ENCODE assay signal across 8 cellular contexts in the genomic region with DNA sequence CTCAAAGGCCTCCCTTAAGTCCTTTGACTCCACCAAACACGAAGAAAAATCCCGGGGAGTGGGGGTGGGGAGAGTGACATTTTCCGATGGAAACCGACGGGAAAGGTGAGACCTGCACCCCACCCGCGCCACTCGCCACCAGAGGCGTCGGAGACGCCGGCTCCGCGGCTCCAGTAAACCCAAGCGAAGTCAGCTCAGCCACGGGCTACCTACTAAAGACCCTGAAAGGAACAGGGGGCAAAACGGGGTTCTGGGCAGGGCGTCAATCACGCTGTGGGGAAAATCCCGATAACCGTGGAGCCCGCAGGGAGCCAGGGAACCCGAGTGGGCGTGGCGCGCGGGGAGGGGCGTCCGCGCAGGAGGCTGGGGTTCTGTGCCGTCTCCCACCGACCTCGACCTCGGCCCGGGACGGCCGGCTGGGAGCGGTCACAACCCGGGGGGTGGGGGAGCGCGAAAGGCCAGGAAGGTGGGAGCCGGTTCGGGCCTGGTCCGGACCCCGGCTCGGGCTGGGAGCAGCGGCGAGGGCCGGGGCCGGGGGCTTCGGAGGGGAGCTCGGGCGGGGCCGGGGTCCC. TPM values are rescaled to one million over a fixed set of nuclear protein-coding genes. Genes with fewer than 3 reads are reported as not detected.
A peak's percentile ranks its signal among the peaks of the same experiment; 100 is the strongest.
DNase-seq lines count a peak whose midpoint lies in the region; ATAC-seq and TF ChIP-seq lines count a peak whose summit lies in the region.

No MANE protein-coding gene starts in this region.

- H3K27ac ChIP-seq in ACC112 (ENCODE audit: low read depth, low read length) (peak overlapping the region; percentile 97), colonic mucosa (peak overlapping the region; percentile 91), mesenchymal stem cell (ENCODE audit: low read length, poor library complexity, severe bottlenecking) (peak overlapping the region; percentile 36)

- peak overlapping the region; percentile 63 for H3K4me2 ChIP-seq in mesenchymal stem cell (ENCODE audit: low read length, poor library complexity, severe bottlenecking)

- peak overlapping the region; percentile 95 for H4K8ac ChIP-seq in mesenchymal stem cell (ENCODE audit: low read length)

- WGBS in mesenchymal stem cell, result 1% methylated on average over 51 of the region's 54 CpGs

- H3K27me3 ChIP-seq in ACC112 (ENCODE audit: insufficient read depth, low read length) (no peaks in the 10 kb centered on the region), colonic mucosa (no peaks in the 10 kb centered on the region), mesenchymal stem cell (ENCODE audit: control insufficient read depth in 1 of 2, insufficient read depth in 1 of 2, low read length in 2 of 2) (no peaks in the 10 kb centered on the region)

- peaks cover 48% of the 10 kb centered on the region for H3K79me2 ChIP-seq in ACC112 (ENCODE audit: control insufficient read depth, insufficient read depth, low read length, unreplicated experiment)

- peak overlapping the region; percentile 61 for H2AFZ ChIP-seq in ACC112 (ENCODE audit: low read length, unreplicated experiment)
- peak overlapping the region; percentile 60 for H2AFZ ChIP-seq in mesenchymal stem cell (ENCODE audit: low read depth, low read length)

- intact Hi-C loops in colonic mucosa (cut with DNase I), result no loop called here

- H3K4me3 ChIP-seq in ACC112 (ENCODE audit: low read depth, low read length) (peak overlapping the region; percentile 88), colonic mucosa (peak overlapping the region; percentile 92), mesenchymal stem cell (ENCODE audit: insufficient read depth in 1 of 2, low read depth in 1 of 2, low read length in 2 of 2) (peak overlapping the region; percentile 87 to 96)

- peak overlapping the region; percentile 75 to 95 for H3K4ac ChIP-seq in mesenchymal stem cell (ENCODE audit: low read depth in 1 of 2, low read length in 2 of 2)

- H3K9me3 ChIP-seq in colonic mucosa (no peaks in the 10 kb centered on the region), mesenchymal stem cell (ENCODE audit: control insufficient read depth, low read length) (no peaks in the 10 kb centered on the region)

- H3K18ac ChIP-seq in mesenchymal stem cell (ENCODE audit: low read depth in 1 of 2, low read length in 2 of 2), result peak overlapping the region; percentile 34 to 97

- ATAC-seq in GM19035 (IDR thresholded peaks at IDR 0.05; ENCODE audit: unreplicated experiment), result peak; percentile 29
- ATAC-seq in HG03354 (IDR thresholded peaks at IDR 0.05; ENCODE audit: poor library complexity, severe bottlenecking, unreplicated experiment), result peak; percentile 32

- H2AK5ac ChIP-seq in mesenchymal stem cell (ENCODE audit: low read length, severe bottlenecking), result no peak overlapping the region

- H3K36me3 ChIP-seq in ACC112 (ENCODE audit: insufficient read depth, low read length), result peaks cover 13% of the 10 kb centered on the region
- peaks cover 3% of the 10 kb centered on the region for H3K36me3 ChIP-seq in colonic mucosa
- H3K36me3 ChIP-seq in mesenchymal stem cell (ENCODE audit: control insufficient read depth in 1 of 2, insufficient read depth in 2 of 2, low read depth in 1 of 2, low read length in 2 of 2), result peaks cover 14 to 20% of the 10 kb centered on the region in 2 experiments

- no peak overlapping the region for H2BK5ac ChIP-seq in mesenchymal stem cell (ENCODE audit: low read depth, low read length, poor library complexity, severe bottlenecking)

- peak overlapping the region in 1 of 2 experiments; percentile 46 for H3K14ac ChIP-seq in mesenchymal stem cell (ENCODE audit: low read length in 2 of 2)

- peak overlapping the region; percentile 75 for H2BK15ac ChIP-seq in mesenchymal stem cell (ENCODE audit: low read depth, poor library complexity, severe bottlenecking)

- H3K9ac ChIP-seq in colonic mucosa (ENCODE audit: low read depth in 2 of 2, low read length in 2 of 2) (peak overlapping the region; percentile 89 to 99), mesenchymal stem cell (ENCODE audit: low read length) (peak overlapping the region; percentile 96)

- H3K79me1 ChIP-seq in mesenchymal stem cell (replicated peaks; ENCODE audit: low read length, poor library complexity, severe bottlenecking), result peaks cover 3% of the 10 kb centered on the region

- H2BK12ac ChIP-seq in mesenchymal stem cell (ENCODE audit: low read length in 2 of 2), result no peak overlapping the region

- peak overlapping the region in 1 of 2 experiments; percentile 67 for H3K23ac ChIP-seq in mesenchymal stem cell (ENCODE audit: low read length in 2 of 2)

- no peak overlapping the region for H4K91ac ChIP-seq in mesenchymal stem cell (ENCODE audit: low read length)

- no peak for TF ChIP-seq CTCF in colonic mucosa (IDR thresholded peaks at IDR 0.05)

- peaks cover 4% of the 10 kb centered on the region for H3K4me1 ChIP-seq in ACC112 (ENCODE audit: control insufficient read depth, insufficient read depth, low read length, unreplicated experiment)
- H3K4me1 ChIP-seq in colonic mucosa, result peaks cover 6% of the 10 kb centered on the region
- H3K4me1 ChIP-seq in mesenchymal stem cell (ENCODE audit: control insufficient read depth, insufficient read depth, low read depth, low read length), result peaks cover 11% of the 10 kb centered on the region

- peak; percentile 67 for DNase-seq in activated CD4-positive, CD25-positive, alpha-beta regulatory T cell treated with anti-CD3 and anti-CD28 coated beads, Interleukin-2, amount 50 U/mL, for 72 hours
- DNase-seq in colonic mucosa, result peak; percentile 45
- DNase-seq in mesenchymal stem cell, result peak; percentile 70
- DNase-seq in stimulated activated CD8-positive, alpha-beta memory T cell treated with anti-CD3 and anti-CD28 coated beads, Interleukin-4, amount 100 ng/mL, for 48 hours, result peak; percentile 69
- no peak for DNase-seq in NCI-H128 (lab: John Stamatoyannopoulos, UW; ENCODE audit: unreplicated experiment)

- peak overlapping the region; percentile 71 for H2BK120ac ChIP-seq in mesenchymal stem cell (ENCODE audit: low read depth, low read length)

RNA-seq across cellular contexts. Expression of a gene that starts 0.6 kb away (rescaled TPM):
- 100 to 1,000 TPM in 1 of 2 donors, 10 to 100 TPM in 1; 58.8 to 119 TPM for total RNA-seq in colonic mucosa
- 65.7 TPM for polyA plus RNA-seq in mesenchymal stem cell (2013, experiment 1 of 2)
- 65.3 TPM for polyA plus RNA-seq in mesenchymal stem cell (2013, experiment 2 of 2)

RNA-seq across cellular contexts. Expression of a gene that starts 50.8 kb away (rescaled TPM):
- 10 to 100 TPM; 34.7 to 35.8 TPM for total RNA-seq in colonic mucosa
- polyA plus RNA-seq in mesenchymal stem cell (2013, experiment 1 of 2), result 8.5 TPM
- polyA plus RNA-seq in mesenchymal stem cell (2013, experiment 2 of 2), result 7.7 TPM

Comparison
In these comparisons a context has a peak if more than half of its experiments do, and no peak if none do; other contexts are left out.
1. H3K27ac ChIP-seq: peak in every context shown above with its lines; median percentile 97 in ACC112; 91 in colonic mucosa; 36 in mesenchymal stem cell.